Comparison of ENCODE assay signal across 11 cellular contexts in genomic region chr6:111171577-111172400, GRCh38.
DNase-seq lines count a peak whose midpoint lies in the region; ATAC-seq, FAIRE-seq and TF ChIP-seq lines count a peak whose summit lies in the region.
"Had no signal": no experiment of that assay in that cellular context is flagged by ENCODE, and none has a peak within 500 bp of the region (broad histone marks: within the 10 kb centered on the region; RNA-seq: fewer than 3 reads in every experiment).

No MANE protein-coding gene starts in this region.

- H3K9me3 ChIP-seq in transverse colon (no peaks in the 10 kb centered on the region), Caco-2 (peaks cover 5% of the 10 kb centered on the region; the same call in 1 of the 2 replicates), prostate gland (no peaks in the 10 kb centered on the region)

- H3K27ac ChIP-seq in transverse colon (no peak overlapping the region), prostate gland (no peak overlapping the region)

- CTCF ChIA-PET in Caco-2 (lab: Charles Lee): no interaction called here

- peak overlapping the region; percentile 79 for H3K27ac Mint-ChIP-seq in activated naive CD8-positive, alpha-beta T cell treated with anti-CD3 and anti-CD28 coated beads for 36 hours
- H3K27ac Mint-ChIP-seq in Caco-2 (ENCODE audit: unreplicated experiment): no peak overlapping the region

- POLR2A ChIA-PET in Caco-2 (lab: Charles Lee): no interaction called here

- TF ChIP-seq POLR2A in transverse colon (IDR thresholded peaks at IDR 0.05): no peak
- no peak for TF ChIP-seq POLR2A in prostate gland (IDR thresholded peaks at IDR 0.05)

- no peak overlapping the region for H3K4me3 ChIP-seq in transverse colon
- no peak overlapping the region for H3K4me3 ChIP-seq in Caco-2 (ENCODE audit: low read depth, low read length)
- H3K4me3 ChIP-seq in prostate gland: no peak overlapping the region

- no TSS peak for BruUV-seq in Caco-2 (replicated peaks; lab: Mats Ljungman, UMichigan)

- H3K4me3 Mint-ChIP-seq in activated naive CD8-positive, alpha-beta T cell treated with anti-CD3 and anti-CD28 coated beads for 36 hours: peak overlapping the region; percentile 32
- H3K4me3 Mint-ChIP-seq in Caco-2 (ENCODE audit: unreplicated experiment): no peak overlapping the region

- no peaks in the 10 kb centered on the region for H3K27me3 Mint-ChIP-seq in activated naive CD8-positive, alpha-beta T cell treated with anti-CD3 and anti-CD28 coated beads for 36 hours
- H3K27me3 Mint-ChIP-seq in Caco-2 (ENCODE audit: insufficient read depth, unreplicated experiment): no peaks in the 10 kb centered on the region

- H3K9me3 Mint-ChIP-seq in activated naive CD8-positive, alpha-beta T cell treated with anti-CD3 and anti-CD28 coated beads for 36 hours: no peaks in the 10 kb centered on the region
- no peaks in the 10 kb centered on the region for H3K9me3 Mint-ChIP-seq in Caco-2 (ENCODE audit: unreplicated experiment)

- in situ Hi-C loops in transverse colon (cut with MboI; ENCODE audit: low pct_ligation_motif_present in 1 of 4, low pct_unique_long_range_greater_than_20kb in 1 of 4, low sequenced_read_pairs in 3 of 4): no loop called here

- peaks cover 41% of the 10 kb centered on the region for H3K4me1 Mint-ChIP-seq in activated naive CD8-positive, alpha-beta T cell treated with anti-CD3 and anti-CD28 coated beads for 36 hours
- H3K4me1 Mint-ChIP-seq in Caco-2 (ENCODE audit: low read depth, unreplicated experiment): peaks cover 8% of the 10 kb centered on the region

- 75 to 88% methylated on average over 5 to 6 of the region's 6 CpGs for WGBS in transverse colon (ENCODE audit: low coverage in 1 of 2), 2 donors
- 85% methylated on average over 6 of the region's 6 CpGs for WGBS in prostate gland

- no peak for DNase-seq in GM18507 (ENCODE audit: extremely low spot score, insufficient read length, low read depth)
- no peak for DNase-seq in activated naive CD8-positive, alpha-beta T cell treated with anti-CD3 and anti-CD28 coated beads for 36 hours
- DNase-seq in transverse colon: no peak
- DNase-seq in Caco-2: no peak
- no peak for DNase-seq in prostate gland (ENCODE audit: low spot score)
- DNase-seq in NCI-H2171 (lab: John Stamatoyannopoulos, UW): no peak
- DNase-seq: activated naive CD4-positive, alpha-beta T cell treated with anti-CD3 and anti-CD28 coated beads, Interleukin-2, amount 50 U/mL, for 16 hours; C1 segment of cervical spinal cord; stimulated activated naive CD4-positive, alpha-beta T cell had no signal

- ATAC-seq in GM19452 (IDR thresholded peaks at IDR 0.05; ENCODE audit: unreplicated experiment) (peak; percentile 84), HG02973 (IDR thresholded peaks at IDR 0.05; ENCODE audit: unreplicated experiment) (peak; percentile 86)

- no peak for TF ChIP-seq CTCF in transverse colon (IDR thresholded peaks at IDR 0.05)
- TF ChIP-seq CTCF in Caco-2 (IDR thresholded peaks at IDR 0.05; ENCODE audit: insufficient read depth in 1 of 2, low read depth in 1 of 2, low read length in 1 of 2, severe bottlenecking in 1 of 2, unreplicated experiment in 1 of 2): no peak
- no peak for TF ChIP-seq CTCF in prostate gland (IDR thresholded peaks at IDR 0.05)

- peaks cover 4% of the 10 kb centered on the region for H3K36me3 Mint-ChIP-seq in activated naive CD8-positive, alpha-beta T cell treated with anti-CD3 and anti-CD28 coated beads for 36 hours
- no peaks in the 10 kb centered on the region for H3K36me3 Mint-ChIP-seq in Caco-2 (ENCODE audit: insufficient read depth, unreplicated experiment)

- intact Hi-C loops in transverse colon (cut with DNase I; ENCODE audit: low total_unique reads): no loop called here
- intact Hi-C loops in Caco-2 (cut with micrococcal nuclease; ENCODE audit: unreplicated experiment): no loop called here
- intact Hi-C loops in prostate gland (cut with DNase I): no loop called here

- no peak for TF ChIP-seq EP300 in transverse colon (IDR thresholded peaks at IDR 0.05; ENCODE audit: low read depth)

- H3K36me3 ChIP-seq in transverse colon (no peaks in the 10 kb centered on the region), Caco-2 (ENCODE audit: control insufficient read depth, insufficient read depth, low read length) (no peaks in the 10 kb centered on the region), prostate gland (no peaks in the 10 kb centered on the region)

- FAIRE-seq in GM18507 (lab: Jason Lieb, UNC): peak; percentile 47

- no peaks in the 10 kb centered on the region for H3K27me3 ChIP-seq in transverse colon
- H3K27me3 ChIP-seq in Caco-2 (replicated peaks; ENCODE audit: control insufficient read depth, insufficient read depth, low read length): no peaks in the 10 kb centered on the region
- no peaks in the 10 kb centered on the region for H3K27me3 ChIP-seq in prostate gland (replicated peaks; ENCODE audit: insufficient read depth)

- no peaks in the 10 kb centered on the region for H3K4me1 ChIP-seq in transverse colon
- H3K4me1 ChIP-seq in Caco-2: peaks cover 11% of the 10 kb centered on the region
- H3K4me1 ChIP-seq in prostate gland (replicated peaks): no peaks in the 10 kb centered on the region
